In the genomic region with DNA sequence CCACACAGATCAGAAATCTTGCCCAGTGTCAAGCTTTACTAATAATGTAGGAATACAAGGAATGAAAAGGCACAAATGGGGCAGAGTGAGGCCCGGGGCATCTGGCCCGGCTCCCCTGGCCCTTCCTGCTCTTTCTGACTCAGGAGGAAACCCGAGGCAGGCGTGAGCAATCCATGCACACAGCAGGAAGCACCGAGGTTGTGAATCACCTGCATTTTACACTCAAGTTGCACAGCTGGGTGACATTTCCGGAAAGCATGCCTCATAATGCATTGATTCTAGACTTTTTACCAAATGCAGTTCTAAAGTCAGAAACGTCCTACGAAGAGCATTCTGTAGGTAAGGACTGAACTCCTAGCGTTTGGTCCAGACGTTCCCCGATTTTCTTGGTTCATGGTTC, we compare ENCODE assay signal across 12 cellular contexts. TPM values are rescaled to one million over a fixed set of nuclear protein-coding genes. Genes with fewer than 3 reads are reported as not detected.
A peak's percentile ranks its signal among the peaks of the same experiment; 100 is the strongest.
DNase-seq lines count a peak whose midpoint lies in the region; ATAC-seq, FAIRE-seq and TF ChIP-seq lines count a peak whose summit lies in the region.
"Had no signal": no experiment of that assay in that cellular context is flagged by ENCODE, and none has a peak within 500 bp of the region (broad histone marks: within the 10 kb centered on the region; RNA-seq: fewer than 3 reads in every experiment).

No MANE protein-coding gene starts in this region.

- 84 to 85% methylated on average over 11 of the region's 11 CpGs for WGBS in pancreas, 2 donors

- intact Hi-C loops in activated CD4-positive, alpha-beta T cell treated with anti-CD3 and anti-CD28 coated beads, Interleukin-2, amount 10 ng/mL, durations not matched to agents 24 days and 14 days (cut with micrococcal nuclease): no loop called here
- intact Hi-C loops in posterior cingulate gyrus (cut with DNase I): no loop called here
- intact Hi-C loops in pancreas (cut with DNase I): no loop called here

- FAIRE-seq in pancreas (lab: Jason Lieb, UNC): no peak

- DNase-seq in activated CD4-positive, alpha-beta T cell treated with anti-CD3 and anti-CD28 coated beads, Interleukin-2, amount 10 ng/mL, durations not matched to agents 24 days and 14 days: no peak
- no peak for DNase-seq in activated CD4-positive, alpha-beta T cell treated with anti-CD3 and anti-CD28 coated beads for 4 hours
- peak; percentile 31 to 66 for DNase-seq in SJSA1 (ENCODE audit: low read depth in 1 of 2, low spot score in 2 of 2)
- DNase-seq in fibroblast of peridontal ligament (ENCODE audit: extremely low read depth): peak; percentile 53
- DNase-seq in stimulated activated CD4-positive, alpha-beta T cell treated with anti-CD3 and anti-CD28 coated beads, Interleukin-1b, Interleukin-23, amount 100 ng/mL, for 48 hours: peak; percentile 66
- DNase-seq in posterior cingulate gyrus: no peak
- DNase-seq in pancreas: no peak
- DNase-seq: activated CD4-positive, alpha-beta T cell treated with anti-CD3 and anti-CD28 coated beads, Interleukin-2, amount 10 ng/mL, durations not matched to agents 7 days and 5 days; CD4-positive, CD25-positive, alpha-beta regulatory T cell; heart left ventricle; NCI-H1436 treated with DMSO at 0.1 percent for 48 hours had no signal

- peaks cover 20% of the 10 kb centered on the region for H3K4me1 Mint-ChIP-seq in activated CD4-positive, alpha-beta T cell treated with anti-CD3 and anti-CD28 coated beads, Interleukin-2, amount 10 ng/mL, durations not matched to agents 24 days and 14 days

- H3K27me3 Mint-ChIP-seq in activated CD4-positive, alpha-beta T cell treated with anti-CD3 and anti-CD28 coated beads, Interleukin-2, amount 10 ng/mL, durations not matched to agents 24 days and 14 days: no peaks in the 10 kb centered on the region
- H3K27me3 Mint-ChIP-seq: activated CD4-positive, alpha-beta T cell treated with anti-CD3 and anti-CD28 coated beads, Interleukin-2, amount 10 ng/mL, durations not matched to agents 7 days and 5 days; CD4-positive, CD25-positive, alpha-beta regulatory T cell had no signal

- no peak overlapping the region for H3K4me3 Mint-ChIP-seq in activated CD4-positive, alpha-beta T cell treated with anti-CD3 and anti-CD28 coated beads, Interleukin-2, amount 10 ng/mL, durations not matched to agents 24 days and 14 days
- H3K4me3 Mint-ChIP-seq: activated CD4-positive, alpha-beta T cell treated with anti-CD3 and anti-CD28 coated beads, Interleukin-2, amount 10 ng/mL, durations not matched to agents 7 days and 5 days; CD4-positive, CD25-positive, alpha-beta regulatory T cell had no signal

- no peak for ATAC-seq in pancreas
- no peak for ATAC-seq in HG03108 (IDR thresholded peaks at IDR 0.05; ENCODE audit: unreplicated experiment)
- ATAC-seq: heart left ventricle had no signal

- H3K36me3 ChIP-seq in SJSA1 (peaks cover 13% of the 10 kb centered on the region), pancreas (no peaks in the 10 kb centered on the region)

- H3K9me3 Mint-ChIP-seq in activated CD4-positive, alpha-beta T cell treated with anti-CD3 and anti-CD28 coated beads, Interleukin-2, amount 10 ng/mL, durations not matched to agents 24 days and 14 days: no peaks in the 10 kb centered on the region
- H3K9me3 Mint-ChIP-seq: activated CD4-positive, alpha-beta T cell treated with anti-CD3 and anti-CD28 coated beads, Interleukin-2, amount 10 ng/mL, durations not matched to agents 7 days and 5 days; CD4-positive, CD25-positive, alpha-beta regulatory T cell had no signal

- H3K27me3 ChIP-seq in SJSA1 (replicated peaks) (no peaks in the 10 kb centered on the region), pancreas (no peaks in the 10 kb centered on the region)
- H3K27me3 ChIP-seq: heart left ventricle had no signal

- peaks cover 23% of the 10 kb centered on the region for H3K36me3 Mint-ChIP-seq in activated CD4-positive, alpha-beta T cell treated with anti-CD3 and anti-CD28 coated beads, Interleukin-2, amount 10 ng/mL, durations not matched to agents 24 days and 14 days (ENCODE audit: low read depth)

- TF ChIP-seq CTCF in pancreas (IDR thresholded peaks at IDR 0.05): no peak

- H3K27ac Mint-ChIP-seq in activated CD4-positive, alpha-beta T cell treated with anti-CD3 and anti-CD28 coated beads, Interleukin-2, amount 10 ng/mL, durations not matched to agents 24 days and 14 days: peak overlapping the region; percentile 8
- H3K27ac Mint-ChIP-seq: activated CD4-positive, alpha-beta T cell treated with anti-CD3 and anti-CD28 coated beads, Interleukin-2, amount 10 ng/mL, durations not matched to agents 7 days and 5 days; CD4-positive, CD25-positive, alpha-beta regulatory T cell had no signal

- peaks cover 9% of the 10 kb centered on the region for H3K4me1 ChIP-seq in SJSA1 (replicated peaks)
- H3K4me1 ChIP-seq in pancreas: no peaks in the 10 kb centered on the region

- H3K27ac ChIP-seq in SJSA1 (peak overlapping the region; percentile 40), pancreas (no peak overlapping the region)
- H3K27ac ChIP-seq: heart left ventricle had no signal

- H3K4me3 ChIP-seq in SJSA1 (no peak overlapping the region), pancreas (no peak overlapping the region)
- H3K4me3 ChIP-seq: heart left ventricle had no signal

- H3K9me3 ChIP-seq in SJSA1 (replicated peaks): no peaks in the 10 kb centered on the region
- no peaks in the 10 kb centered on the region for H3K9me3 ChIP-seq in pancreas
- H3K9me3 ChIP-seq: heart left ventricle had no signal

RNA-seq across cellular contexts. Expression of a gene that starts 38.9 kb away (rescaled TPM):
- total RNA-seq in activated CD4-positive, alpha-beta T cell treated with anti-CD3 and anti-CD28 coated beads, Interleukin-2, amount 10 ng/mL, durations not matched to agents 24 days and 14 days: 14.7 and 17.6 TPM in 2 replicates
- 23.3 and 27.4 TPM in 2 replicates for total RNA-seq in SJSA1 (2014; rRNA removed; shearing (Covaris generic))
- 10 to 100 TPM in 1 of 6 donors, 1 to 10 TPM in 5; 3.3 to 10.2 (median 6.0) TPM for total RNA-seq in pancreas
- polyA plus RNA-seq in pancreas: 10 to 100 TPM; 20.0 to 22.8 TPM

RNA-seq across cellular contexts. Expression of a gene that starts 39.2 kb away (rescaled TPM):
- 84.8 and 89.8 TPM in 2 replicates for total RNA-seq in activated CD4-positive, alpha-beta T cell treated with anti-CD3 and anti-CD28 coated beads, Interleukin-2, amount 10 ng/mL, durations not matched to agents 24 days and 14 days
- total RNA-seq in SJSA1 (2014; rRNA removed; shearing (Covaris generic)): 46.5 and 58.6 TPM in 2 replicates
- total RNA-seq in pancreas: 10 to 100 TPM in 1 of 6 donors, 1 to 10 TPM in 5; 3.6 to 13.6 (median 6.3) TPM
- polyA plus RNA-seq in pancreas: 1 to 10 TPM; 4.8 to 8.1 TPM

RNA-seq across cellular contexts. Expression of a gene that starts 45.4 kb away (rescaled TPM):
- 71.7 and 75.5 TPM in 2 replicates for total RNA-seq in activated CD4-positive, alpha-beta T cell treated with anti-CD3 and anti-CD28 coated beads, Interleukin-2, amount 10 ng/mL, durations not matched to agents 24 days and 14 days
- 106 and 111 TPM in 2 replicates for total RNA-seq in SJSA1 (2014; rRNA removed; shearing (Covaris generic))
- 1 to 10 TPM in 4 of 6 donors, under 1 TPM in 2; 0.60 to 2.9 (median 1.1) TPM for total RNA-seq in pancreas
- 1 to 10 TPM; 1.1 to 1.5 TPM for polyA plus RNA-seq in pancreas

Comparison
In these comparisons a context has a peak if more than half of its experiments do, and no peak if none do; other contexts are left out.
1. DNase-seq: peak in SJSA1 (2 of 2), fibroblast of peridontal ligament (single experiment) and stimulated activated CD4-positive, alpha-beta T cell treated with anti-CD3 and anti-CD28 coated beads, Interleukin-1b, Interleukin-23, amount 100 ng/mL, for 48 hours (single experiment); none in activated CD4-positive, alpha-beta T cell treated with anti-CD3 and anti-CD28 coated beads, Interleukin-2, amount 10 ng/mL, durations not matched to agents 24 days and 14 days (single experiment), activated CD4-positive, alpha-beta T cell treated with anti-CD3 and anti-CD28 coated beads for 4 hours (0 of 2), posterior cingulate gyrus (0 of 10) and pancreas (0 of 6).
2. RNA of a gene that starts 45.4 kb away (total RNA-seq): 106 to 111 TPM in SJSA1 and 71.7 to 75.5 TPM in activated CD4-positive, alpha-beta T cell treated with anti-CD3 and anti-CD28 coated beads, Interleukin-2, amount 10 ng/mL, durations not matched to agents 24 days and 14 days; 0.60 to 2.9 TPM in pancreas; every median in the first group is over 10 times any median in the second.